In the genomic region with DNA sequence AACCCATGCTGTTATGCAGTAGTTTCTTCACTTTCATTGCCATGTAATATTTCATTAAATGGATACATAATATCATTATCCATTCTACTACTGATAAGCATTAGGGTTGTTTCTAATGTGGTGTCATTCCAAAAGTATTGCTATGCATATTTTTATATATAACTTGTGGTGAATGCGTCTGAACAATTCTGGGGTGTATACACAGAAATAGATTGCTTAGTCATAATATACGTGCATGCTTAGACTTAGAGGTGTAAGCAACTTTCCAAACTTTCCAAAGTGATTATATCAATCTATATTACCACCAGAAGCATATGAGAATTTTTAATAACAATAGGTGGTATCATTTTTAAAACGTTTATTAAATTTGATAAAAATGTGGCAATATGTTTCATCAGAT, we compare ENCODE assay signal across 10 cellular contexts.
"Had no signal": no experiment of that assay in that cellular context is flagged by ENCODE, and none has a peak within 500 bp of the region (broad histone marks: within the 10 kb centered on the region; RNA-seq: fewer than 3 reads in every experiment).

No MANE protein-coding gene starts in this region.

- H3K4me1 ChIP-seq: HAP-1 had no signal

- H3K4me3 ChIP-seq: GM23248, HAP-1, K562 had no signal

- ATAC-seq: HCT116, K562 had no signal

- H3K27ac ChIP-seq: GM23248 had no signal

- H3K9me3 ChIP-seq: HAP-1 had no signal

- DNase-seq: GM23248, GOT3, H7, HFFc6, IMR-90, Kasumi-1, KG1 had no signal

- H3K36me3 ChIP-seq: HAP-1 had no signal
